8 cellular contexts compared by ENCODE assay signal in genomic region chr1:30708361-30708728, GRCh38. TPM values are rescaled to one million over a fixed set of nuclear protein-coding genes. Genes with fewer than 3 reads are reported as not detected.
DNase-seq lines count a peak whose midpoint lies in the region; ATAC-seq, FAIRE-seq and TF ChIP-seq lines count a peak whose summit lies in the region.
"Had no signal": no experiment of that assay in that cellular context is flagged by ENCODE, and none has a peak within 500 bp of the region (broad histone marks: within the 10 kb centered on the region; RNA-seq: fewer than 3 reads in every experiment).

No MANE protein-coding gene starts in this region.

- H2BK120ac ChIP-seq in H1 (replicated peaks; ENCODE audit: low read depth, low read length) = no peak overlapping the region

- no peak overlapping the region for H2BK15ac ChIP-seq in H1 (ENCODE audit: low read length)

- no peak overlapping the region for H3K18ac ChIP-seq in H1 (ENCODE audit: extremely low read depth, low read length)

- H2BK5ac ChIP-seq in H1 (ENCODE audit: low read depth, low read length) = no peak overlapping the region

- H3K4me2 ChIP-seq in H1 (ENCODE audit: insufficient read depth in 1 of 2, low read depth in 2 of 2, low read length in 2 of 2) = no peak overlapping the region

- no peaks in the 10 kb centered on the region for H3K4me1 ChIP-seq in HEK293 (ENCODE audit: control insufficient read depth, insufficient read depth, low read length)
- no peaks in the 10 kb centered on the region for H3K4me1 ChIP-seq in RWPE2 (ENCODE audit: insufficient read depth, poor library complexity, severe bottlenecking)
- peaks cover 0 to 3% (median under 1%) of the 10 kb centered on the region in 4 experiments; a peak in 4 of 7 replicates for H3K4me1 ChIP-seq in H1 (replicated peaks in 1 of 4; ENCODE audit: control insufficient read depth in 3 of 4, insufficient read depth in 4 of 4, low read length in 3 of 4)
- peaks cover 20% of the 10 kb centered on the region for H3K4me1 ChIP-seq in SJCRH30

- no peak overlapping the region for H4K8ac ChIP-seq in H1 (ENCODE audit: extremely low read depth, insufficient read depth, low read length)

- no peak overlapping the region for H2BK12ac ChIP-seq in H1 (ENCODE audit: low read depth, low read length)

- POLR2A ChIA-PET in HEK293 (lab: Yijun Ruan, JAX) = interaction anchor here (0.7 kb wide), 1 partner anchor 27 kb away, joined by 8 read pairs; no protein-coding TSS in a partner anchor
- POLR2A ChIA-PET in H1 (lab: Charles Lee; ENCODE audit: partially characterized antibody) = no interaction called here

- H3K4me3 Mint-ChIP-seq in CD14-positive monocyte = peak overlapping the region in 1 of 2 donors; percentile 12

- no peak overlapping the region for H3K56ac ChIP-seq in H1 (replicated peaks; ENCODE audit: insufficient read length, low read depth, low read length)

- no peaks in the 10 kb centered on the region for H3K4me1 Mint-ChIP-seq in CD14-positive monocyte

- TF ChIP-seq RAD21 in H1 (IDR thresholded peaks at IDR 0.05 in 1 of 2, conservative IDR thresholded peaks at IDR 0.05 in 1 of 2; ENCODE audit: low read depth in 2 of 2, low read length in 2 of 2) = no peak

- peaks cover 13 to 21% (median 13%) of the 10 kb centered on the region in 3 donors for H3K27me3 Mint-ChIP-seq in CD14-positive monocyte (ENCODE audit: low read depth in 3 of 3)

- no peak for ATAC-seq in RWPE2 (ENCODE audit: low read depth)
- ATAC-seq in GM18858 (IDR thresholded peaks at IDR 0.05; ENCODE audit: unreplicated experiment) = no peak
- no peak for ATAC-seq in HG03521 (IDR thresholded peaks at IDR 0.05; ENCODE audit: unreplicated experiment)

- H3K36me3 Mint-ChIP-seq in CD14-positive monocyte = no peaks in the 10 kb centered on the region

- no peaks in the 10 kb centered on the region for H3K79me1 ChIP-seq in H1 (ENCODE audit: low read depth, low read length)

- no peak overlapping the region for H4K5ac ChIP-seq in H1 (ENCODE audit: insufficient read length, low read depth, low read length)

- H3K79me2 ChIP-seq in H1 (ENCODE audit: control insufficient read depth in 1 of 2, insufficient read depth in 2 of 2, low read length in 2 of 2) = no peaks in the 10 kb centered on the region

- no peak overlapping the region for H3K27ac ChIP-seq in HEK293 (ENCODE audit: extremely low read depth, low read depth, low read length)
- H3K27ac ChIP-seq in RWPE2 (ENCODE audit: poor library complexity, severe bottlenecking) = no peak overlapping the region
- H3K27ac ChIP-seq in H1 (ENCODE audit: low read depth, low read length) = no peak overlapping the region
- no peak overlapping the region for H3K27ac ChIP-seq in SJCRH30

- no peak overlapping the region for H2AFZ ChIP-seq in H1 (ENCODE audit: low read length)

- TF ChIP-seq CTCF in CD14-positive monocyte (IDR thresholded peaks at IDR 0.05) (peak; percentile 26), HEK293 (tag by site-specific recombination; IDR thresholded peaks at IDR 0.05) (no peak), RWPE2 (IDR thresholded peaks at IDR 0.05; ENCODE audit: poor library complexity, severe bottlenecking) (peak; percentile 57), H1 (IDR thresholded peaks at IDR 0.05; ENCODE audit: control extremely low read depth in 1 of 3, insufficient read depth in 1 of 3, low read depth in 1 of 3, low read length in 3 of 3) (no peak)

- no peak for TF ChIP-seq POLR2A in H1 (IDR thresholded peaks at IDR 0.05; ENCODE audit: control extremely low read depth in 1 of 2, low read depth in 2 of 2, low read length in 2 of 2)

- TF ChIP-seq EP300 in H1 (IDR thresholded peaks at IDR 0.05; ENCODE audit: borderline replicate concordance in 1 of 2, low read depth in 2 of 2, low read length in 2 of 2) = no peak

- no peak for DNase-seq in CD14-positive monocyte (ENCODE audit: low spot score)
- no peak for DNase-seq in RWPE2 (ENCODE audit: low spot score)
- DNase-seq in H1 (ENCODE audit: low read depth in 1 of 2, low spot score in 2 of 2) = no peak
- no peak for DNase-seq in SJCRH30

- CTCF ChIA-PET in HEK293 (lab: Yijun Ruan, JAX) = interaction anchor here (0.7 to 3.1 kb wide), 23 partner anchors 8 to 1831 kb away, joined by 3 to 17 read pairs (median 4); no protein-coding TSS in a partner anchor
- CTCF ChIA-PET in H1 (lab: Charles Lee; ENCODE audit: partially characterized antibody) = interaction anchor here (0.7 to 3.4 kb wide), 34 partner anchors 10 to 1363 kb away, joined by 3 to 24 read pairs (median 4); no protein-coding TSS in a partner anchor

- peaks cover 5% of the 10 kb centered on the region; the same call in 1 of the 2 replicates for H3K23me2 ChIP-seq in H1 (ENCODE audit: low read depth, low read length)

- no peak for FAIRE-seq in H1 (lab: Jason Lieb, UNC)

- H3K9me3 ChIP-seq in HEK293 (ENCODE audit: control insufficient read depth, insufficient read depth, low read depth, low read length) = no peaks in the 10 kb centered on the region
- H3K9me3 ChIP-seq in RWPE2 (ENCODE audit: severe bottlenecking) = no peaks in the 10 kb centered on the region
- no peaks in the 10 kb centered on the region for H3K9me3 ChIP-seq in H1 (ENCODE audit: insufficient read depth in 2 of 2, low read depth in 1 of 2, low read length in 1 of 2)
- H3K9me3 ChIP-seq in SJCRH30 (replicated peaks) = no peaks in the 10 kb centered on the region
- H3K9me3 ChIP-seq: BE2C had no signal

- intact Hi-C loops in CD14-positive monocyte (cut with micrococcal nuclease) = loop anchor here (5.0 to 10.0 kb wide), 3 partner anchors 914 to 1471 kb away; partner anchors contain the start of gene PTPRU (in 2 of the 2)

- H2AK5ac ChIP-seq in H1 (ENCODE audit: low read depth, low read length) = no peak overlapping the region

- H4K20me1 ChIP-seq in H1 (replicated peaks in 1 of 2; ENCODE audit: control insufficient read depth in 1 of 2, insufficient read depth in 2 of 2, low read length in 2 of 2) = no peaks in the 10 kb centered on the region

- H3K4ac ChIP-seq in H1 (replicated peaks; ENCODE audit: insufficient read length, low read depth, low read length) = no peak overlapping the region

- H3K9me3 Mint-ChIP-seq in CD14-positive monocyte = no peaks in the 10 kb centered on the region

- H4K91ac ChIP-seq in H1 (replicated peaks; ENCODE audit: insufficient read length, low read length) = no peak overlapping the region

- H3K14ac ChIP-seq in H1 (ENCODE audit: insufficient read length) = no peak overlapping the region

- no peak overlapping the region for H3K9ac ChIP-seq in H1 (replicated peaks in 1 of 4; ENCODE audit: extremely low read depth in 1 of 4, low read depth in 3 of 4, low read length in 3 of 4)

- no peak overlapping the region for H3K27ac Mint-ChIP-seq in CD14-positive monocyte

- WGBS in H1 (ENCODE audit: extremely low coverage in 1 of 2, insufficient coverage in 1 of 2, insufficient read length in 1 of 2, insufficient replicate concordance in 2 of 2, low coverage in 1 of 2, low lambda C conversion rate in 2 of 2, missing lambda C conversion rate in 1 of 2), 2 experiments = 66% methylated on average over 8 of the region's 8 CpGs; no CpG with 5 or more reads in 1 of the 2 experiments

- no peak overlapping the region for H3K4me3 ChIP-seq in HEK293 (ENCODE audit: low read depth, low read length)
- no peak overlapping the region for H3K4me3 ChIP-seq in RWPE2 (ENCODE audit: severe bottlenecking)
- H3K4me3 ChIP-seq in H1 (ENCODE audit: extremely low read depth in 1 of 4, insufficient read depth in 2 of 4, low read depth in 3 of 4, low read length in 4 of 4) = no peak overlapping the region
- H3K4me3 ChIP-seq in SJCRH30 = no peak overlapping the region

- H3K27me3 ChIP-seq in RWPE2 (ENCODE audit: insufficient read depth, poor library complexity, severe bottlenecking) = no peaks in the 10 kb centered on the region
- no peaks in the 10 kb centered on the region for H3K27me3 ChIP-seq in H1 (replicated peaks in 1 of 4; ENCODE audit: control insufficient read depth in 3 of 4, extremely low read depth in 1 of 4, insufficient read depth in 3 of 4, low read length in 3 of 4)
- H3K27me3 ChIP-seq in SJCRH30 = 0 out of 2 replicates have a peak, but pooled peaks cover 6% of the 10 kb centered on the region
- H3K27me3 ChIP-seq: BE2C had no signal

- no peak overlapping the region for H3K23ac ChIP-seq in H1 (ENCODE audit: insufficient read length)

- H3K36me3 ChIP-seq in HEK293 (ENCODE audit: control insufficient read depth in 2 of 2, insufficient read depth in 1 of 2, low read length in 2 of 2) (no peaks in the 10 kb centered on the region), RWPE2 (ENCODE audit: low read depth) (no peaks in the 10 kb centered on the region), H1 (ENCODE audit: control insufficient read depth in 2 of 4, insufficient read depth in 4 of 4, low read length in 3 of 4) (no peaks in the 10 kb centered on the region), SJCRH30 (no peaks in the 10 kb centered on the region)
- H3K36me3 ChIP-seq: BE2C had no signal

- H2BK20ac ChIP-seq in H1 (ENCODE audit: low read length) = no peak overlapping the region

TF ChIP-seq in HEK293, 187 proteins besides CTCF, POLR2A, EP300 and RAD21 (continues in another document):
- 0 out of 2 replicates have a peak, but pooled peaks have one; percentile 0 for TF ChIP-seq KLF1 (tag by site-specific recombination; IDR thresholded peaks at IDR 0.05)

RNA-seq across cellular contexts. Expression of gene MATN1, which starts 15.0 kb away (rescaled TPM):
- polyA plus RNA-seq in CD14-positive monocyte = not detected
- total RNA-seq in H1 (2021; fragmentation: NEBNext Ultra II Directional; extraction: Animal tissue kit (Norgen Biotek cat#: 25700)) = 0.11 and 0.28 TPM in 2 replicates
- 0.11 and 0.12 TPM in 2 replicates for polyA plus RNA-seq in H1 (2011; rRNA removed)
- polyA plus RNA-seq in H1 (2011; cell fraction: cytosol; rRNA removed) = 0.23 TPM
- 0.19 TPM for polyA plus RNA-seq in H1 (2011; cell fraction: nucleus; rRNA removed)
- 0.11 to 0.32 TPM (median 0.16 TPM) in 4 replicates for polyA plus RNA-seq in H1 (2012, experiment 1 of 2)
- not detected for polyA plus RNA-seq in H1 (2012, experiment 2 of 2)
- 0.08 TPM for polyA plus RNA-seq in H1 (2013, experiment 1 of 2)
- polyA plus RNA-seq in H1 (2013, experiment 2 of 2) = 0.11 TPM
- 0.13 and 0.24 TPM in 2 replicates for polyA minus RNA-seq in H1 (2011; rRNA and poly(A)+ RNA removed)
- not detected for polyA minus RNA-seq in H1 (2011; cell fraction: cytosol; rRNA and poly(A)+ RNA removed)
- not detected for polyA minus RNA-seq in H1 (2011; cell fraction: nucleus; rRNA and poly(A)+ RNA removed)
- 0.47 and 0.89 TPM in 2 replicates for total RNA-seq in SJCRH30 (2014; rRNA removed; shearing (Covaris generic))

RNA-seq across cellular contexts. Expression of gene LAPTM5, which starts 49.2 kb away (rescaled TPM):
- polyA plus RNA-seq in CD14-positive monocyte = 1,000 to 10,000 TPM; 1,019 to 1,153 TPM
- 0.37 and 0.52 TPM in 2 replicates for total RNA-seq in H1 (2021; fragmentation: NEBNext Ultra II Directional; extraction: Animal tissue kit (Norgen Biotek cat#: 25700))
- polyA plus RNA-seq in H1 (2011; rRNA removed) = 0.77 and 1.4 TPM in 2 replicates
- 0.83 TPM for polyA plus RNA-seq in H1 (2011; cell fraction: cytosol; rRNA removed)
- polyA plus RNA-seq in H1 (2011; cell fraction: nucleus; rRNA removed) = 0.46 TPM
- polyA plus RNA-seq in H1 (2012, experiment 1 of 2) = 0.39 to 0.60 TPM (median 0.52 TPM) in 3 of 4 replicates, not detected in the other
- 0.18 TPM for polyA plus RNA-seq in H1 (2012, experiment 2 of 2)
- polyA plus RNA-seq in H1 (2013, experiment 1 of 2) = 0.57 TPM
- 0.99 TPM for polyA plus RNA-seq in H1 (2013, experiment 2 of 2)
- 1.0 and 1.1 TPM in 2 replicates for polyA minus RNA-seq in H1 (2011; rRNA and poly(A)+ RNA removed)
- not detected for polyA minus RNA-seq in H1 (2011; cell fraction: cytosol; rRNA and poly(A)+ RNA removed)
- 0.30 TPM for polyA minus RNA-seq in H1 (2011; cell fraction: nucleus; rRNA and poly(A)+ RNA removed)
- 31.5 and 34.9 TPM in 2 replicates for total RNA-seq in SJCRH30 (2014; rRNA removed; shearing (Covaris generic))

Comparison
In these comparisons a context has a peak if more than half of its experiments do, and no peak if none do; other contexts are left out.
1. CTCF ChIP-seq: peak in CD14-positive monocyte (single experiment) and RWPE2 (single experiment); none in HEK293 (single experiment) and H1 (0 of 3).
2. RNA of gene LAPTM5, which starts 49.2 kb away (total RNA-seq): 31.5 to 34.9 TPM in SJCRH30; 0.37 to 0.52 TPM in H1; every median in the first group is over 10 times any median in the second.